ENCODE assay signal across 1 cellular context in the genomic region with DNA sequence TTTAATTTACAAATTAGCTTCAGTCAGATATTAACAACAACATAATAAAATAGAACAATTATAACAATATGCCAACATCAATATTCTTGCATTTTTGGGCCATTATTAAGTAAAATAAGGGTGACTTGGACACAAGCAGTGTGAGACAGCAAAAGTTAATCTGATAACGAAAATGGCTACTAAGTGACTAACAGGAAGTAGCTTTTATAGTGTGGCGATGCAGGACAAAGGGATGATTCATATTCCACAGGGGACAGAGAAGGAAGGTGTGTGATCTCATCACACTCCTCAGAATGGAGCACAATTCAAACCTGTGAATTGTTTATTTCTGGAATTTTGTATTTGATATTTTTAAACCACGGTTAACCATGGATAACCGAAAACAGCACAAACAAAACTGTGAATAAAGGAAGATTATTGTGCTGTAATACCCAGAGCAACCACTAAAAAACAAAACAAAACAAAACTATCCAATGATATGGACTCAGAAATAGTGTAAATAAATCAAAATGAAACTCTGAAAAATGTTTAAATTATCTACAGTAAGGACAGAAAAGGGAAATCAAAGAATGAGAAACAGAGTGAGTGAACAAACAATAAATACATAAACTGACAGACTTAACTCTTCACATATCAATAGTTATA.
TF ChIP-seq lines count a peak whose summit lies in the region.

No MANE protein-coding gene starts in this region.

TF ChIP-seq in HCT116, 20 proteins besides CTCF, POLR2A, EP300 and RAD21 (continued from another document):
- TF ChIP-seq CBX3 (IDR thresholded peaks at IDR 0.05; ENCODE audit: low read depth) (peak; percentile 92), SIN3A (IDR thresholded peaks at IDR 0.05; ENCODE audit: low read depth) (0 out of 2 replicates have a peak, but pooled peaks have one; percentile 25), EZH2 (IDR thresholded peaks at IDR 0.05) (no peak), CEBPB (IDR thresholded peaks at IDR 0.05; ENCODE audit: low read depth) (no peak), SRF (IDR thresholded peaks at IDR 0.05; ENCODE audit: low read depth) (no peak), YY1 (IDR thresholded peaks at IDR 0.05; ENCODE audit: extremely low read depth, insufficient replicate concordance, low read depth, low read length) (peak; percentile 81), EZH2phosphoT487 (IDR thresholded peaks at IDR 0.05; ENCODE audit: borderline replicate concordance) (no peak), TCF7L2 (IDR thresholded peaks at IDR 0.05; ENCODE audit: borderline replicate concordance, extremely low read depth, insufficient read depth, insufficient read length) (no peak)
- TF ChIP-seq, protein P1, sequence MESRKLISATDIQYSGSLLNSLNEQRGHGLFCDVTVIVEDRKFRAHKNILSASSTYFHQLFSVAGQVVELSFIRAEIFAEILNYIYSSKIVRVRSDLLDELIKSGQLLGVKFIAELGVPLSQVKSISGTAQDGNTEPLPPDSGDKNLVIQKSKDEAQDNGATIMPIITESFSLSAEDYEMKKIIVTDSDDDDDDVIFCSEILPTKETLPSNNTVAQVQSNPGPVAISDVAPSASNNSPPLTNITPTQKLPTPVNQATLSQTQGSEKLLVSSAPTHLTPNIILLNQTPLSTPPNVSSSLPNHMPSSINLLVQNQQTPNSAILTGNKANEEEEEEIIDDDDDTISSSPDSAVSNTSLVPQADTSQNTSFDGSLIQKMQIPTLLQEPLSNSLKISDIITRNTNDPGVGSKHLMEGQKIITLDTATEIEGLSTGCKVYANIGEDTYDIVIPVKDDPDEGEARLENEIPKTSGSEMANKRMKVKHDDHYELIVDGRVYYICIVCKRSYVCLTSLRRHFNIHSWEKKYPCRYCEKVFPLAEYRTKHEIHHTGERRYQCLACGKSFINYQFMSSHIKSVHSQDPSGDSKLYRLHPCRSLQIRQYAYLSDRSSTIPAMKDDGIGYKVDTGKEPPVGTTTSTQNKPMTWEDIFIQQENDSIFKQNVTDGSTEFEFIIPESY (IDR thresholded peaks at IDR 0.05; ENCODE audit: extremely low read depth, insufficient replicate concordance, low read length), result no peak
- TF ChIP-seq, protein P2, sequence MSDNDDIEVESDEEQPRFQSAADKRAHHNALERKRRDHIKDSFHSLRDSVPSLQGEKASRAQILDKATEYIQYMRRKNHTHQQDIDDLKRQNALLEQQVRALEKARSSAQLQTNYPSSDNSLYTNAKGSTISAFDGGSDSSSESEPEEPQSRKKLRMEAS (IDR thresholded peaks at IDR 0.05), result peak; percentile 59; the same call in 1 of the 2 replicates
TF ChIP-seq in HCT116: peak in this region for 10.
